In the genomic region with DNA sequence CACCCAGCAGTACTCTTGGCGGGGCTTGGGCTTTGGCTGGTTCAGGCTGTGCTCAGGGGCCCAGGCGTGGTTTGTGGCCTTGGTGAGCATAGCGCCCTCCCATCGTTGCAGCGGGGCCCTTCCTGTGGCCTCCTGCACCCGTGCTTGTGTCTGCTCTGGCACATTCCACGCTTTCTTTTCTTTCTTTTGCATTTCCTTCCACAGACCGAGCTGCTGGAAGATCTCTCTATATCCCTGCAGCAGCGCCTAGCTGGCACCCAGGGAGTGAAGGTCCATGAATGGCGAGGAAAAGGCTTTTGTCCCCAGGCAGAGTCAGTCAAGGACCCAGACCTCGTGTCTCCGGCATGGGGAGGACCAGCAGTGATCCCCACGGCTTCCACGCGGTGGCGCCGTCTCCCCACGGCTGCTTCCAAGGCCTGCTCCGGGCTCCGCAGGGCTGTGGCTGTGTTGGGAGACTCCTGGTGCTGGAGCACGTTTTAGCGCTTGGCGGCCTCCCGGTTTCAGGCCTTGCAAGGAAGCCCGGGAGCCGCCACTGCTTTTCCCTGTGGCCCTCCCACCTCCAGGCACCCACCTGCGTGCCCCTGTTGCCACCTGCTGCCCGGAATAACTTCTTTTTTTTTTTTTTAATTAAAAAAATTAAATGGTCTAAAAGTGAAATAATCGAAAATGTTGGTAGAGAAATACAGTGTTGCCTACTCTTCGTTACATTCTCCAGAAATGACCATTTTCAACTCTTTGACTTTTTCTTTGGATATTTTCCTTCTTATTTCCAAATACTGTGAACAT, we compare ENCODE assay signal across 8 cellular contexts. TPM values are rescaled to one million over a fixed set of nuclear protein-coding genes. Genes with fewer than 3 reads are reported as not detected.
A peak's percentile ranks its signal among the peaks of the same experiment; 100 is the strongest.
DNase-seq lines count a peak whose midpoint lies in the region; ATAC-seq and TF ChIP-seq lines count a peak whose summit lies in the region.

No MANE protein-coding gene starts in this region.

- no TSS peak for BruUV-seq in IMR-90 (replicated peaks; lab: Mats Ljungman, UMichigan)

- H3K9me1 ChIP-seq in IMR-90 (ENCODE audit: insufficient read depth, low read length): no peaks in the 10 kb centered on the region

- no peaks in the 10 kb centered on the region for H3K9me3 ChIP-seq in CD4-positive, CD25-positive, alpha-beta regulatory T cell (ENCODE audit: control insufficient read depth in 2 of 2, low read length in 2 of 2)
- H3K9me3 ChIP-seq in IMR-90 (ENCODE audit: control insufficient read depth, insufficient read depth, low read length) (peaks cover 20% of the 10 kb centered on the region), SK-N-SH (no peaks in the 10 kb centered on the region), upper lobe of right lung (no peaks in the 10 kb centered on the region)

- H3K27ac Mint-ChIP-seq in CD4-positive, CD25-positive, alpha-beta regulatory T cell: peak overlapping the region in 1 of 3 donors; percentile 5
- no peak overlapping the region for H3K27ac Mint-ChIP-seq in activated naive CD4-positive, alpha-beta T cell treated with anti-CD3 and anti-CD28 coated beads for 36 hours

- H2AK5ac ChIP-seq in IMR-90 (ENCODE audit: low read depth, low read length): no peak overlapping the region

- in situ Hi-C loops in IMR-90 (cut with MboI; ENCODE audit: low sequenced_read_pairs): no loop called here

- TF ChIP-seq EP300 in SK-N-SH (IDR thresholded peaks at IDR 0.05; ENCODE audit: borderline replicate concordance in 1 of 2, low read depth in 1 of 2, low read length in 1 of 2): no peak

- no peak overlapping the region for H3K4me3 ChIP-seq in CD4-positive, CD25-positive, alpha-beta regulatory T cell (ENCODE audit: low read depth, low read length)
- H3K4me3 ChIP-seq in IMR-90 (ENCODE audit: insufficient read depth, low read depth, low read length): no peak overlapping the region
- H3K4me3 ChIP-seq in SK-N-SH (ENCODE audit: low read depth in 2 of 2, low read length in 1 of 2): no peak overlapping the region
- no peak overlapping the region for H3K4me3 ChIP-seq in upper lobe of right lung

- H4K91ac ChIP-seq in IMR-90 (ENCODE audit: insufficient read depth, low read depth, low read length): no peak overlapping the region

- H4K8ac ChIP-seq in IMR-90 (ENCODE audit: low read depth in 2 of 2, low read length in 2 of 2): no peak overlapping the region

- H2BK120ac ChIP-seq in IMR-90 (ENCODE audit: low read depth, low read length): no peak overlapping the region

- no peak overlapping the region for H3K56ac ChIP-seq in IMR-90 (ENCODE audit: extremely low read depth, insufficient read depth, low read length)

- H2BK15ac ChIP-seq in IMR-90 (ENCODE audit: low read depth, low read length): no peak overlapping the region

- no peaks in the 10 kb centered on the region for H3K36me3 Mint-ChIP-seq in CD4-positive, CD25-positive, alpha-beta regulatory T cell
- peaks cover 16% of the 10 kb centered on the region for H3K36me3 Mint-ChIP-seq in activated naive CD4-positive, alpha-beta T cell treated with anti-CD3 and anti-CD28 coated beads for 36 hours (ENCODE audit: low read depth)

- H3K4me3 Mint-ChIP-seq in CD4-positive, CD25-positive, alpha-beta regulatory T cell: no peak overlapping the region
- no peak overlapping the region for H3K4me3 Mint-ChIP-seq in activated naive CD4-positive, alpha-beta T cell treated with anti-CD3 and anti-CD28 coated beads for 36 hours

- no peaks in the 10 kb centered on the region for H3K27me3 ChIP-seq in CD4-positive, CD25-positive, alpha-beta regulatory T cell (ENCODE audit: control insufficient read depth, insufficient read depth, low read length)
- H3K27me3 ChIP-seq in IMR-90 (ENCODE audit: control insufficient read depth, insufficient read depth, low read length) (no peaks in the 10 kb centered on the region), SK-N-SH (ENCODE audit: insufficient read depth) (no peaks in the 10 kb centered on the region), upper lobe of right lung (no peaks in the 10 kb centered on the region)

- H3K9me2 ChIP-seq in SK-N-SH: no peaks in the 10 kb centered on the region

- no peak overlapping the region for H3K23ac ChIP-seq in IMR-90 (ENCODE audit: low read depth, low read length)

- WGBS in IMR-90 (ENCODE audit: extremely low coverage in 2 of 2, insufficient read length in 1 of 2), 2 experiments: 4% methylated on average over 4 of the region's 30 CpGs; no CpG with 5 or more reads in 1 of the 2 experiments
- WGBS in SK-N-SH (ENCODE audit: low lambda C conversion rate): 38% methylated on average over 27 of the region's 30 CpGs

- H3K18ac ChIP-seq in IMR-90 (ENCODE audit: low read depth, low read length): no peak overlapping the region

- H2AFZ ChIP-seq in IMR-90 (replicated peaks; ENCODE audit: low read length, poor library complexity) (peak overlapping the region; percentile 24), SK-N-SH (ENCODE audit: low read depth) (no peak overlapping the region)

- H3K9me3 Mint-ChIP-seq in CD4-positive, CD25-positive, alpha-beta regulatory T cell: peaks cover 0 to 2% (median 0%) of the 10 kb centered on the region in 7 donors
- no peaks in the 10 kb centered on the region for H3K9me3 Mint-ChIP-seq in activated naive CD4-positive, alpha-beta T cell treated with anti-CD3 and anti-CD28 coated beads for 36 hours

- no peaks in the 10 kb centered on the region for H3K79me1 ChIP-seq in IMR-90 (ENCODE audit: low read depth in 1 of 2, low read length in 2 of 2)

- H3K27me3 Mint-ChIP-seq in CD4-positive, CD25-positive, alpha-beta regulatory T cell: no peaks in the 10 kb centered on the region
- peaks cover 5% of the 10 kb centered on the region for H3K27me3 Mint-ChIP-seq in activated naive CD4-positive, alpha-beta T cell treated with anti-CD3 and anti-CD28 coated beads for 36 hours (ENCODE audit: low read depth)

- intact Hi-C loops in IMR-90 (cut with micrococcal nuclease) (no loop called here), head of caudate nucleus (cut with DNase I) (loop anchor here (10.0 kb wide), 1 partner anchor 275 kb away; no protein-coding TSS in a partner anchor), posterior cingulate gyrus (cut with DNase I) (loop anchor here (1.0 to 5.0 kb wide), 2 partner anchors 275 to 507 kb away; no protein-coding TSS in a partner anchor), upper lobe of right lung (cut with DNase I) (no loop called here)
- intact Hi-C loops in activated naive CD4-positive, alpha-beta T cell treated with anti-CD3 and anti-CD28 coated beads for 36 hours (cut with micrococcal nuclease): loop anchor here (1.0 kb wide), 1 partner anchor 98 kb away; no protein-coding TSS in a partner anchor

- no peaks in the 10 kb centered on the region for H3F3A ChIP-seq in SK-N-SH (replicated peaks; ENCODE audit: insufficient read depth)

- no peaks in the 10 kb centered on the region for H3K36me3 ChIP-seq in CD4-positive, CD25-positive, alpha-beta regulatory T cell (ENCODE audit: control insufficient read depth, insufficient read depth, low read length)
- H3K36me3 ChIP-seq in IMR-90 (ENCODE audit: control insufficient read depth, insufficient read depth, low read length) (no peaks in the 10 kb centered on the region), SK-N-SH (replicated peaks in 1 of 2; ENCODE audit: control insufficient read depth in 1 of 2, insufficient read depth in 2 of 2, low read length in 1 of 2) (no peaks in the 10 kb centered on the region), upper lobe of right lung (no peaks in the 10 kb centered on the region)

- H3K14ac ChIP-seq in IMR-90 (replicated peaks; ENCODE audit: low read depth, low read length): no peak overlapping the region

- peak; percentile 73 for TF ChIP-seq RAD21 in IMR-90 (IDR thresholded peaks at IDR 0.05; ENCODE audit: low read length)
- TF ChIP-seq RAD21 in SK-N-SH (IDR thresholded peaks at IDR 0.05; ENCODE audit: low read length): peak; percentile 99

- H2AK9ac ChIP-seq in IMR-90 (replicated peaks; ENCODE audit: low read depth, low read length, poor library complexity): no peak overlapping the region

- H3K27ac ChIP-seq in CD4-positive, CD25-positive, alpha-beta regulatory T cell (ENCODE audit: insufficient read depth, low read length, poor library complexity, severe bottlenecking): no peak overlapping the region
- H3K27ac ChIP-seq in IMR-90 (ENCODE audit: insufficient read depth, low read length) (no peak overlapping the region), SK-N-SH (ENCODE audit: low read depth in 2 of 2, low read length in 1 of 2) (no peak overlapping the region), upper lobe of right lung (no peak overlapping the region)

- no peak overlapping the region for H3K9ac ChIP-seq in IMR-90 (ENCODE audit: low read depth, low read length)
- no peak overlapping the region for H3K9ac ChIP-seq in SK-N-SH

- peak; percentile 13 to 65 (median 44) for DNase-seq in CD4-positive, CD25-positive, alpha-beta regulatory T cell
- DNase-seq in IMR-90 (peak; percentile 32), SK-N-SH (peak; percentile 98), head of caudate nucleus (peak; percentile 81 to 96 (median 91)), posterior cingulate gyrus (peak; percentile 81 to 99 (median 92)), upper lobe of right lung (peak; percentile 91)
- DNase-seq in activated naive CD4-positive, alpha-beta T cell treated with anti-CD3 and anti-CD28 coated beads for 36 hours: peak; percentile 84

- H3K4me1 ChIP-seq in CD4-positive, CD25-positive, alpha-beta regulatory T cell (ENCODE audit: control insufficient read depth, insufficient read depth, low read length, poor library complexity, severe bottlenecking): peaks cover 8% of the 10 kb centered on the region
- H3K4me1 ChIP-seq in IMR-90 (ENCODE audit: control insufficient read depth, insufficient read depth, low read length) (no peaks in the 10 kb centered on the region), SK-N-SH (ENCODE audit: control insufficient read depth in 1 of 2, insufficient read depth in 2 of 2, low read depth in 1 of 2, low read length in 1 of 2) (no peaks in the 10 kb centered on the region; a peak in 1 of 4 replicates), upper lobe of right lung (no peaks in the 10 kb centered on the region)

- peak; percentile 60 for TF ChIP-seq CTCF in IMR-90 (conservative IDR thresholded peaks at IDR 0.05; ENCODE audit: low read depth, low read length)
- TF ChIP-seq CTCF in SK-N-SH (IDR thresholded peaks at IDR 0.05): peak; percentile 76
- TF ChIP-seq CTCF in upper lobe of right lung (IDR thresholded peaks at IDR 0.05): peak; percentile 84

- H2BK20ac ChIP-seq in IMR-90 (ENCODE audit: low read depth, low read length): no peak overlapping the region

- H3K4me1 Mint-ChIP-seq in CD4-positive, CD25-positive, alpha-beta regulatory T cell: peaks cover 0 to 12% (median under 1%) of the 10 kb centered on the region in 4 donors
- peaks cover 14% of the 10 kb centered on the region for H3K4me1 Mint-ChIP-seq in activated naive CD4-positive, alpha-beta T cell treated with anti-CD3 and anti-CD28 coated beads for 36 hours (ENCODE audit: low read depth)

- dilution Hi-C loops in IMR-90 (cut with HindIII; ENCODE audit: low sequenced_read_pairs, unreplicated experiment): no loop called here

- no peaks in the 10 kb centered on the region for H3K79me2 ChIP-seq in SK-N-SH (ENCODE audit: insufficient read depth)

- peak; percentile 39 to 61 for ATAC-seq in CD4-positive, CD25-positive, alpha-beta regulatory T cell (ENCODE audit: low read depth in 2 of 2)
- ATAC-seq in GM21381 (IDR thresholded peaks at IDR 0.05; ENCODE audit: unreplicated experiment) (peak; percentile 86), IMR-90 (ENCODE audit: low read depth) (peak; percentile 96), upper lobe of right lung (peak; percentile 95)

- H3K4me2 ChIP-seq in IMR-90 (ENCODE audit: low read depth, low read length) (no peak overlapping the region), SK-N-SH (no peak overlapping the region)

- no peaks in the 10 kb centered on the region; the same call in 1 of the 2 replicates for H4K20me1 ChIP-seq in IMR-90 (ENCODE audit: insufficient read depth, low read length)
- H4K20me1 ChIP-seq in SK-N-SH (ENCODE audit: insufficient read depth): no peaks in the 10 kb centered on the region

- POLR2A ChIA-PET in IMR-90 (lab: Charles Lee; ENCODE audit: unreplicated experiment): no interaction called here
- POLR2A ChIA-PET in SK-N-SH (lab: Yijun Ruan, JAX): no interaction called here

- TF ChIP-seq POLR2A in IMR-90 (IDR thresholded peaks at IDR 0.05; ENCODE audit: low read depth, low read length): no peak

- H3K4ac ChIP-seq in IMR-90 (ENCODE audit: low read depth, low read length): no peak overlapping the region

- H2BK5ac ChIP-seq in IMR-90 (ENCODE audit: low read depth, low read length, poor library complexity, severe bottlenecking): no peak overlapping the region

- CTCF ChIA-PET in IMR-90 (lab: Yijun Ruan, JAX): no interaction called here
- CTCF ChIA-PET in SK-N-SH (lab: Yijun Ruan, JAX): interaction anchor here (0.6 to 1.7 kb wide), 23 partner anchors 10 to 714 kb away, joined by 3 to 13 read pairs (median 4); no protein-coding TSS in a partner anchor
- CTCF ChIA-PET in activated naive CD4-positive, alpha-beta T cell treated with anti-CD3 and anti-CD28 coated beads for 36 hours (lab: Charles Lee): interaction anchor here (0.7 to 1.2 kb wide), 4 partner anchors 13 to 145 kb away, joined by 3 to 4 read pairs (median 3); no protein-coding TSS in a partner anchor

- H4K5ac ChIP-seq in IMR-90 (ENCODE audit: low read depth, low read length): no peak overlapping the region

RNA-seq across cellular contexts. Expression of a gene that starts 28.5 kb away (rescaled TPM):
- total RNA-seq in CD4-positive, CD25-positive, alpha-beta regulatory T cell: 0.54 TPM
- polyA plus RNA-seq in CD4-positive, CD25-positive, alpha-beta regulatory T cell: under 1 TPM in 3 of 4 donors, not detected in 1; 0.11 to 0.79 (median 0.53) TPM
- total RNA-seq in IMR-90 (2012; rRNA removed) (under 0.01 TPM in 2 replicates), upper lobe of right lung (4.9 TPM)
- polyA plus RNA-seq in IMR-90 (2012; rRNA removed) (0.13 and 0.26 TPM in 2 replicates), SK-N-SH (2012; rRNA removed) (3.4 and 3.5 TPM in 2 replicates)
- 0.02 and 0.15 TPM in 2 replicates for polyA plus RNA-seq in IMR-90 (2012; cell fraction: cytosol; rRNA removed)
- 0.15 and 0.17 TPM in 2 replicates for polyA plus RNA-seq in IMR-90 (2012; cell fraction: nucleus; rRNA removed; ENCODE audit: low replicate concordance)
- 1.9 and 2.6 TPM in 2 replicates for polyA plus RNA-seq in SK-N-SH (2012; cell fraction: cytosol; rRNA removed)
- polyA plus RNA-seq in SK-N-SH (2012; cell fraction: nucleus; rRNA removed): 4.8 and 5.1 TPM in 2 replicates
- total RNA-seq in activated naive CD4-positive, alpha-beta T cell treated with anti-CD3 and anti-CD28 coated beads for 36 hours: 10 to 100 TPM in 1 of 2 experiments, 1 to 10 TPM in 1; 9.3 to 11.0 TPM

RNA-seq across cellular contexts. Expression of a gene that starts 51.8 kb away (rescaled TPM):
- total RNA-seq in CD4-positive, CD25-positive, alpha-beta regulatory T cell: 1.9 TPM
- polyA plus RNA-seq in CD4-positive, CD25-positive, alpha-beta regulatory T cell: not detected
- total RNA-seq in IMR-90 (2012; rRNA removed) (not detected in 2 replicates), upper lobe of right lung (1.2 TPM)
- polyA plus RNA-seq in IMR-90 (2012; rRNA removed) (not detected in 2 replicates), SK-N-SH (2012; rRNA removed) (0.15 and 0.16 TPM in 2 replicates)
- not detected in 2 replicates for polyA plus RNA-seq in IMR-90 (2012; cell fraction: cytosol; rRNA removed)
- 0.03 TPM in 1 of 2 replicates, not detected in the other for polyA plus RNA-seq in IMR-90 (2012; cell fraction: nucleus; rRNA removed; ENCODE audit: low replicate concordance)
- 0.09 and 0.51 TPM in 2 replicates for polyA plus RNA-seq in SK-N-SH (2012; cell fraction: cytosol; rRNA removed)
- 0.67 and 1.2 TPM in 2 replicates for polyA plus RNA-seq in SK-N-SH (2012; cell fraction: nucleus; rRNA removed)
- under 1 TPM in 1 of 2 experiments, not detected in 1; 0.05 TPM for total RNA-seq in activated naive CD4-positive, alpha-beta T cell treated with anti-CD3 and anti-CD28 coated beads for 36 hours

Comparison
In these comparisons a context has a peak if more than half of its experiments do, and no peak if none do; other contexts are left out.
1. DNase-seq: peak in every context shown above with its lines; median percentile 98 in SK-N-SH; 92 in posterior cingulate gyrus; 91 in head of caudate nucleus; 91 in upper lobe of right lung; 84 in activated naive CD4-positive, alpha-beta T cell treated with anti-CD3 and anti-CD28 coated beads for 36 hours; 44 in CD4-positive, CD25-positive, alpha-beta regulatory T cell; 32 in IMR-90.
2. intact Hi-C loops: an anchor here in activated naive CD4-positive, alpha-beta T cell treated with anti-CD3 and anti-CD28 coated beads for 36 hours (1.0 kb wide), head of caudate nucleus (10.0 kb wide) and posterior cingulate gyrus (1.0 to 5.0 kb wide); none called in IMR-90 and upper lobe of right lung.